14 cellular contexts compared by ENCODE assay signal in the genomic region with DNA sequence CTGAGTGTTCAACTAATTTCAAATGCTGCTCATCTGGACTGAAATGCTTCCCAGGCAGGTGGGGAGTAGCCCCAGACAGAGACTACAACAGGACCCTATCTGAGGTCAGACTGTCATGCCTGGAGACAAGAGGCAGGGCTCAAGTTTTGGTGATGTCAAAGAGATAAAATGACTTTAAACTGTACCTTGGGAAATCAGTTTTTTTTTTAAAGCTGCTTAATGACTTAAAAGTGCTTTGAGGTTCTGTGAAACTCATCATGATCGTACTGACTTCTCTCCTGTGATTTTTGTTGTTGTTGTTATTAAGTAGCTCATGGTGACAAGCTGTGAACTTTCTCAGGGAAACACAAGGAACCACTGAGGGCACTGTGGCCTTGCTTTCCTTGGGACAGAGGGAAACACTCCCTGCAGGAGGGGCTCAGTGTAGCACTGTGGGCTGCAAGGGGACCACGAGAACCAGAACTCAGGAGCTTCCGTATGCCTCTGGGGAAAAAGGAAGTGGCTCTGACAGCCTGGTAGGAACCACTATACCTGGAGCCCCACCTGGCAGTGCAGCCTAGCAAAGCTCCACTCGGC. TPM values are rescaled to one million over a fixed set of nuclear protein-coding genes. Genes with fewer than 3 reads are reported as not detected.
A peak's percentile ranks its signal among the peaks of the same experiment; 100 is the strongest.
DNase-seq lines count a peak whose midpoint lies in the region; ATAC-seq lines count a peak whose summit lies in the region.
"Had no signal": no experiment of that assay in that cellular context is flagged by ENCODE, and none has a peak within 500 bp of the region (broad histone marks: within the 10 kb centered on the region; RNA-seq: fewer than 3 reads in every experiment).

No MANE protein-coding gene starts in this region.

- peak overlapping the region; percentile 48 for H3K4me3 Mint-ChIP-seq in activated naive CD4-positive, alpha-beta T cell treated with anti-CD3 and anti-CD28 coated beads, Interleukin-2, amount 50 U/mL, for 24 hours
- peak overlapping the region; percentile 28 for H3K4me3 Mint-ChIP-seq in activated CD8-positive, alpha-beta T cell treated with anti-CD3 and anti-CD28 coated beads, Interleukin-2, amount 10 ng/mL, durations not matched to agents 7 days and 5 days

- peak; percentile 37 for ATAC-seq in activated CD8-positive, alpha-beta T cell treated with anti-CD3 and anti-CD28 coated beads, Interleukin-2, amount 10 ng/mL, durations not matched to agents 7 days and 5 days

- H3K27ac ChIP-seq in layer of hippocampus (ENCODE audit: low read depth, low read length) (peak overlapping the region; percentile 35), substantia nigra (ENCODE audit: low read depth, low read length, poor library complexity, severe bottlenecking) (peak overlapping the region; percentile 43)

- H3K27me3 ChIP-seq in layer of hippocampus (ENCODE audit: control insufficient read depth, insufficient read depth, low read length) (no peaks in the 10 kb centered on the region), MG63 (no peaks in the 10 kb centered on the region)

- DNase-seq in activated naive CD4-positive, alpha-beta T cell (lab: John Stamatoyannopoulos, UW) = no peak
- no peak for DNase-seq in activated CD8-positive, alpha-beta T cell treated with anti-CD3 and anti-CD28 coated beads, Interleukin-2, amount 10 ng/mL, durations not matched to agents 7 days and 5 days
- DNase-seq in substantia nigra (lab: John Stamatoyannopoulos, UW) = no peak
- no peak for DNase-seq in NCI-H1048 (lab: John Stamatoyannopoulos, UW)
- no peak for DNase-seq in NCI-H2227 (lab: John Stamatoyannopoulos, UW; ENCODE audit: unreplicated experiment)
- DNase-seq in MG63 = no peak
- DNase-seq: activated CD4-positive, CD25-positive, alpha-beta regulatory T cell treated with anti-CD3 and anti-CD28 coated beads, Interleukin-2, amount 50 U/mL, for 72 hours; glutamatergic neuron; mesendoderm; NCI-H1105 treated with DMSO at 0.1 percent for 48 hours; NCI-H526; trophoblast cell had no signal

- peaks cover 9% of the 10 kb centered on the region for H3K36me3 ChIP-seq in MG63

- H3K27me3 Mint-ChIP-seq in activated naive CD4-positive, alpha-beta T cell treated with anti-CD3 and anti-CD28 coated beads, Interleukin-2, amount 50 U/mL, for 24 hours = no peaks in the 10 kb centered on the region
- H3K27me3 Mint-ChIP-seq in activated CD8-positive, alpha-beta T cell treated with anti-CD3 and anti-CD28 coated beads, Interleukin-2, amount 10 ng/mL, durations not matched to agents 7 days and 5 days (ENCODE audit: low read depth) = no peaks in the 10 kb centered on the region

- peaks cover 93% of the 10 kb centered on the region for H3K4me1 Mint-ChIP-seq in activated naive CD4-positive, alpha-beta T cell treated with anti-CD3 and anti-CD28 coated beads, Interleukin-2, amount 50 U/mL, for 24 hours
- H3K4me1 Mint-ChIP-seq in activated CD8-positive, alpha-beta T cell treated with anti-CD3 and anti-CD28 coated beads, Interleukin-2, amount 10 ng/mL, durations not matched to agents 7 days and 5 days (ENCODE audit: low read depth) = peaks cover 65% of the 10 kb centered on the region

- H3K9me3 ChIP-seq in MG63 = no peaks in the 10 kb centered on the region

- peak overlapping the region; percentile 81 for H3K27ac Mint-ChIP-seq in activated naive CD4-positive, alpha-beta T cell treated with anti-CD3 and anti-CD28 coated beads, Interleukin-2, amount 50 U/mL, for 24 hours
- H3K27ac Mint-ChIP-seq in activated CD8-positive, alpha-beta T cell treated with anti-CD3 and anti-CD28 coated beads, Interleukin-2, amount 10 ng/mL, durations not matched to agents 7 days and 5 days = peak overlapping the region; percentile 94

- POLR2A ChIA-PET in activated CD8-positive, alpha-beta T cell treated with anti-CD3 and anti-CD28 coated beads, Interleukin-2, amount 10 ng/mL, durations not matched to agents 7 days and 5 days (lab: Charles Lee) = interaction anchor here (0.6 to 2.3 kb wide), 2 partner anchors 9 to 15 kb away, joined by 3 to 6 read pairs; no protein-coding TSS in a partner anchor

- H3K4me3 ChIP-seq in MG63 = no peak overlapping the region

- peaks cover 2% of the 10 kb centered on the region for H3K36me3 Mint-ChIP-seq in activated naive CD4-positive, alpha-beta T cell treated with anti-CD3 and anti-CD28 coated beads, Interleukin-2, amount 50 U/mL, for 24 hours
- H3K36me3 Mint-ChIP-seq in activated CD8-positive, alpha-beta T cell treated with anti-CD3 and anti-CD28 coated beads, Interleukin-2, amount 10 ng/mL, durations not matched to agents 7 days and 5 days (ENCODE audit: low read depth) = peaks cover 26% of the 10 kb centered on the region

- CTCF ChIA-PET in activated CD8-positive, alpha-beta T cell treated with anti-CD3 and anti-CD28 coated beads, Interleukin-2, amount 10 ng/mL, durations not matched to agents 7 days and 5 days (lab: Charles Lee) = interaction anchor here (0.9 to 7.7 kb wide), 7 partner anchors 9 to 269 kb away, joined by 3 to 42 read pairs (median 3); a partner anchor contains a TSS

- H3K9me3 Mint-ChIP-seq in activated naive CD4-positive, alpha-beta T cell treated with anti-CD3 and anti-CD28 coated beads, Interleukin-2, amount 50 U/mL, for 24 hours = no peaks in the 10 kb centered on the region
- no peaks in the 10 kb centered on the region for H3K9me3 Mint-ChIP-seq in activated CD8-positive, alpha-beta T cell treated with anti-CD3 and anti-CD28 coated beads, Interleukin-2, amount 10 ng/mL, durations not matched to agents 7 days and 5 days (ENCODE audit: insufficient read depth)

RNA-seq across cellular contexts. Expression of a gene that starts 9.5 kb away (rescaled TPM):
- 10 to 100 TPM; 17.0 to 17.2 TPM for total RNA-seq in activated CD8-positive, alpha-beta T cell treated with anti-CD3 and anti-CD28 coated beads, Interleukin-2, amount 10 ng/mL, durations not matched to agents 7 days and 5 days
- 1.5 and 2.0 TPM in 2 replicates for total RNA-seq in MG63 (2014; rRNA removed; shearing (Covaris generic); ENCODE audit: low replicate concordance)
